ENCODE assay signal across 14 cellular contexts in the genomic region with DNA sequence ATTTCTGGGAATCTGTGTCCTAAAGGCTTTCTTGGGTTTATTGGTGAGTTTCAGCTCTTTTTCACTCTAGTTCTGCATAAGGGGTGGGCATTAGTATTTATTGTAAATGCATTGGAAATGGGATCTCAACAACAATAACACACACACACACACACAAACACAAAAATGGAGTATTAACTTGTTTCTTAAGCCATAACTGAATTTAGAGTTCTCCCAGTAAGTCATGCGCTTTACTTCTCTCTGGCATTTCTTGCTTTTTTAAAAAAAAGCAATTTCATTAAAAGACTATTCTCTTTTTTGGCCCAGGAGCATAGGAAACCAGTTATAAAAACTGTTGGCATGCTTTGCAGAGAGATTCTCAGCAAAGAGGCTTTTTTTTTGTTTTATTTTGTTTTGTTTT.
DNase-seq lines count a peak whose midpoint lies in the region; ATAC-seq and TF ChIP-seq lines count a peak whose summit lies in the region.
"Had no signal": no experiment of that assay in that cellular context is flagged by ENCODE, and none has a peak within 500 bp of the region (broad histone marks: within the 10 kb centered on the region; RNA-seq: fewer than 3 reads in every experiment).

No MANE protein-coding gene starts in this region.

- peak overlapping the region in 10 of 11 experiments; percentile 23 to 86 (median 70); a peak in 20 of 22 replicates for H3K4me2 ChIP-seq in BLaER1 treated with 17β-estradiol and CSF1 and Interleukin-3, amounts not matched to agents 10 nM and 100 nM

- DNase-seq in dorsolateral prefrontal cortex (no peak), SHP77 (lab: John Stamatoyannopoulos, UW) (no peak), NCI-H1092 treated with DMSO at 0.1 percent for 48 hours (lab: John Stamatoyannopoulos, UW) (no peak)
- DNase-seq: activated T-cell treated with anti-CD3 and anti-CD28 coated beads, Interleukin-2, amount 50 U/mL, for 4 hours; CD8-positive, alpha-beta memory T cell; kidney; NCI-H2081 treated with DMSO at 0.1 percent for 48 hours; upper lobe of left lung had no signal

- H3K4me1 ChIP-seq in BLaER1 treated with 17β-estradiol and CSF1 and Interleukin-3, amounts not matched to agents 10 nM and 100 nM, result peaks cover 55 to 76% (median 66%) of the 10 kb centered on the region in 10 experiments
- peaks cover 51% of the 10 kb centered on the region for H3K4me1 ChIP-seq in HUES6 (ENCODE audit: control insufficient read depth, insufficient read depth, low read length)
- peaks cover 41 to 53% of the 10 kb centered on the region in 2 experiments for H3K4me1 ChIP-seq in neutrophil (ENCODE audit: control insufficient read depth in 1 of 2, insufficient read depth in 1 of 2, low read depth in 1 of 2, low read length in 1 of 2)
- H3K4me1 ChIP-seq: foreskin keratinocyte had no signal

- no peaks in the 10 kb centered on the region for H3K36me3 ChIP-seq in BLaER1 treated with 17β-estradiol and CSF1 and Interleukin-3, amounts not matched to agents 10 nM and 100 nM
- H3K36me3 ChIP-seq in HUES6 (ENCODE audit: control insufficient read depth, insufficient read depth, low read length) (no peaks in the 10 kb centered on the region), neutrophil (no peaks in the 10 kb centered on the region)
- H3K36me3 ChIP-seq: upper lobe of left lung had no signal

- no peak for TF ChIP-seq CTCF in dorsolateral prefrontal cortex (IDR thresholded peaks at IDR 0.05 in 54 of 56, conservative IDR thresholded peaks at IDR 0.05 in 2 of 56; ENCODE audit: low read depth in 1 of 56, partially characterized antibody in 56 of 56)
- TF ChIP-seq CTCF in neutrophil (IDR thresholded peaks at IDR 0.05), result no peak

- intact Hi-C loops in dorsolateral prefrontal cortex (cut with DNase I), result loop anchor here (2.0 to 10.0 kb wide), 4 partner anchors 83 to 364 kb away; no protein-coding TSS in a partner anchor

- no peaks in the 10 kb centered on the region for H4K20me1 ChIP-seq in BLaER1 treated with 17β-estradiol and CSF1 and Interleukin-3, amounts not matched to agents 10 nM and 100 nM

- no peak overlapping the region for H3K4me3 ChIP-seq in BLaER1 treated with 17β-estradiol and CSF1 and Interleukin-3, amounts not matched to agents 10 nM and 100 nM
- no peak overlapping the region for H3K4me3 ChIP-seq in HUES6 (ENCODE audit: low read depth, low read length)
- peak overlapping the region in 17 of 59 donors; percentile 21 to 60 (median 42) for H3K4me3 ChIP-seq in dorsolateral prefrontal cortex
- H3K4me3 ChIP-seq in neutrophil (ENCODE audit: low read depth in 1 of 2, low read length in 1 of 2), result no peak overlapping the region
- H3K4me3 ChIP-seq: upper lobe of left lung had no signal

- H3K9ac ChIP-seq in BLaER1 treated with 17β-estradiol and CSF1 and Interleukin-3, amounts not matched to agents 10 nM and 100 nM, result peak overlapping the region in 3 of 11 experiments; percentile 57 to 67 (median 66); a peak in 2 of 22 replicates
- peak overlapping the region; percentile 13 for H3K9ac ChIP-seq in HUES6 (ENCODE audit: low read length)

- peak overlapping the region in 10 of 11 experiments; percentile 3 to 98 (median 79); a peak in 15 of 22 replicates for H3K27ac ChIP-seq in BLaER1 treated with 17β-estradiol and CSF1 and Interleukin-3, amounts not matched to agents 10 nM and 100 nM
- peak overlapping the region; percentile 69 for H3K27ac ChIP-seq in HUES6 (ENCODE audit: low read depth, low read length)
- peak overlapping the region in 51 of 59 donors; percentile 4 to 86 (median 69) for H3K27ac ChIP-seq in dorsolateral prefrontal cortex
- H3K27ac ChIP-seq in neutrophil, result peak overlapping the region; percentile 16

- H3K9me3 ChIP-seq in BLaER1 treated with 17β-estradiol and CSF1 and Interleukin-3, amounts not matched to agents 10 nM and 100 nM (replicated peaks in 1 of 11), result no peaks in the 10 kb centered on the region
- H3K9me3 ChIP-seq in HUES6 (ENCODE audit: control insufficient read depth, insufficient read depth, low read depth, low read length) (no peaks in the 10 kb centered on the region), neutrophil (no peaks in the 10 kb centered on the region)
- H3K9me3 ChIP-seq: upper lobe of left lung had no signal

- H3K27me3 ChIP-seq in BLaER1 treated with 17β-estradiol and CSF1 and Interleukin-3, amounts not matched to agents 10 nM and 100 nM, result no peaks in the 10 kb centered on the region
- H3K27me3 ChIP-seq in HUES6 (ENCODE audit: control insufficient read depth, insufficient read depth, low read length) (no peaks in the 10 kb centered on the region), dorsolateral prefrontal cortex (no peaks in the 10 kb centered on the region), neutrophil (no peaks in the 10 kb centered on the region)
- H3K27me3 ChIP-seq: foreskin keratinocyte, upper lobe of left lung had no signal

- ATAC-seq in HG03095 (IDR thresholded peaks at IDR 0.05; ENCODE audit: unreplicated experiment), result no peak
- no peak for ATAC-seq in HG02642 (IDR thresholded peaks at IDR 0.05; ENCODE audit: poor library complexity, unreplicated experiment)
- ATAC-seq: activated T-cell treated with anti-CD3 and anti-CD28 coated beads, Interleukin-2, amount 50 U/mL, for 4 hours had no signal

Comparison
In these comparisons a context has a peak if more than half of its experiments do, and no peak if none do; other contexts are left out.
1. H3K27ac ChIP-seq: peak in every context shown above with its lines; median percentile 79 in BLaER1 treated with 17β-estradiol and CSF1 and Interleukin-3, amounts not matched to agents 10 nM and 100 nM; 69 in HUES6; 69 in dorsolateral prefrontal cortex; 16 in neutrophil.